Comparison of ENCODE assay signal across 8 cellular contexts in the genomic region with DNA sequence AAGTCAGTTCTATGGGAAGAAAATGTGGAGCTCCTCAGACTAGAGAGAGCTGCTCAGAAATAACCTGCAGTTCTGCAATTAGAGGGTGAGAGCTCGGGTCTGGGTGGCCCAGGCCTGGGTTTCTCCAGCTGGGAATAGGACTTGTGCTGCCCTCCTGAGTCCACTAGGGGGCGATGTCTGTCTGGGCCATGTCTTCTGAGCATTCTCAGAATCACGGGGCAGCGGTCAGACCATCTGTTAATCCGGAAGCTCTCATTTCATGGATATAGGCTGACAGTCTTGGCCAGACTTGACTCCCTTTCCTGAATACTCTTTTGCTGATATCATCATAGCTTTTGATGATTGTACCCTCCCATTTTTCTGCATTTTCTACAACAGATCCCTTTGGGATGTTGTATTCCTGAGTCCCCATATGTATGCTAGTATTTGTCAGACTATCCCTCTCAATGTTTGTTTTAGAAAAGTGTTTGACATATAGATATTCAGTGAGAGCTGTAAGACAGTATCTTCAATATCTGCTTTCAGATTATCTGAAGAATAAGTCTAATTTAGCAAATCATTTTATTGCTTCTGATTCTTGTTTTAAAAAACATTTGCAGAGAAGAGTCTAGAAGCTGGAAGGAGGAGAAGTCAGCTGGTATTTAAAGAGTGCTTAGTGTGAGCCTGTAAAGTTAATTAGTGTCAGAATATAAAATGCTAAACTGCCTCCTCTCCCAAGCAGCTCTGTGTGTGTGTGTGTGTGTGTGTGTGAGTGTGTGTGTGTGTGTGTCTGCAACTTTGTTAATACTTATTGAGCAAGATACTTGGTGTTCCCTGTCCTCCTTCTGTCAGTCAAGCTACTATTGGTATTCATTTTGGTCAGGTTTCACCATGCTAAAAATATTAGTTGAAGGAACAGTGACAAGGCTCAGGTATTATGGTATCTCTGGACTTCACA. TPM values are rescaled to one million over a fixed set of nuclear protein-coding genes. Genes with fewer than 3 reads are reported as not detected.
DNase-seq lines count a peak whose midpoint lies in the region; ATAC-seq and TF ChIP-seq lines count a peak whose summit lies in the region.

No MANE protein-coding gene starts in this region.

- DNase-seq in activated T-cell treated with anti-CD3 and anti-CD28 coated beads, Interleukin-2, amount 50 U/mL, for 48 hours, result peak; percentile 80 to 82
- DNase-seq in fibroblast of the conjunctiva (ENCODE audit: low read depth) (peak; percentile 75), substantia nigra (lab: John Stamatoyannopoulos, UW) (peak in 48 of 49 donors; percentile 1 to 83 (median 68))

- H3K27ac ChIP-seq in DOHH2 (ENCODE audit: low read depth, low read length), result no peak overlapping the region
- peak overlapping the region; percentile 67 for H3K27ac ChIP-seq in neutrophil
- H3K27ac ChIP-seq in substantia nigra (ENCODE audit: low read depth, low read length, poor library complexity, severe bottlenecking), result peak overlapping the region; percentile 3

- ATAC-seq in GM21723 (IDR thresholded peaks at IDR 0.05; ENCODE audit: unreplicated experiment), result peak; percentile 89

- H3K27me3 ChIP-seq in DOHH2 (ENCODE audit: control insufficient read depth, low read length) (no peaks in the 10 kb centered on the region), neutrophil (no peaks in the 10 kb centered on the region)

- H3F3A ChIP-seq in DOHH2 (ENCODE audit: control insufficient read depth, insufficient read depth), result no peaks in the 10 kb centered on the region

- TF ChIP-seq EP300 in Ishikawa (IDR thresholded peaks at IDR 0.05; ENCODE audit: borderline replicate concordance), result no peak

- H3K9me3 ChIP-seq in DOHH2 (ENCODE audit: control insufficient read depth, insufficient read depth, low read length) (no peaks in the 10 kb centered on the region), neutrophil (no peaks in the 10 kb centered on the region)

- no peaks in the 10 kb centered on the region for H4K20me1 ChIP-seq in DOHH2 (ENCODE audit: control insufficient read depth, insufficient read depth, low read depth, low read length)

- H3K4me1 ChIP-seq in DOHH2 (ENCODE audit: control insufficient read depth, low read length) (peaks cover 15% of the 10 kb centered on the region), neutrophil (ENCODE audit: control insufficient read depth in 1 of 2, insufficient read depth in 1 of 2, low read depth in 1 of 2, low read length in 1 of 2) (peaks cover 15 to 20% of the 10 kb centered on the region in 2 experiments)

- no peak overlapping the region for H3K4me2 ChIP-seq in DOHH2 (ENCODE audit: low read length)

- no peaks in the 10 kb centered on the region for H3K79me2 ChIP-seq in DOHH2 (ENCODE audit: control insufficient read depth, low read length)

- H3K4me3 ChIP-seq in DOHH2 (ENCODE audit: low read length), result no peak overlapping the region
- H3K4me3 ChIP-seq in neutrophil (ENCODE audit: low read depth in 1 of 2, low read length in 1 of 2), result no peak overlapping the region

- peaks cover 28% of the 10 kb centered on the region for H3K36me3 ChIP-seq in DOHH2 (ENCODE audit: control insufficient read depth, low read length)
- peaks cover 64% of the 10 kb centered on the region for H3K36me3 ChIP-seq in neutrophil

- TF ChIP-seq CTCF in DOHH2 (IDR thresholded peaks at IDR 0.05; ENCODE audit: low read depth, low read length, poor library complexity, severe bottlenecking) (peak; percentile 99), neutrophil (IDR thresholded peaks at IDR 0.05) (peak; percentile 89)

- no peaks in the 10 kb centered on the region for H3K9me2 ChIP-seq in DOHH2 (replicated peaks; ENCODE audit: control insufficient read depth, low read length)

- peak; percentile 50; the same call in 1 of the 2 replicates for TF ChIP-seq RAD21 in Ishikawa (IDR thresholded peaks at IDR 0.05; ENCODE audit: low read depth)

TF ChIP-seq in Ishikawa, 13 proteins besides CTCF, POLR2A, EP300 and RAD21 (continues in another document):
- TF ChIP-seq CREB1 (IDR thresholded peaks at IDR 0.05; ENCODE audit: low read depth), result no peak
- no peak for TF ChIP-seq TCF12 (IDR thresholded peaks at IDR 0.05; ENCODE audit: low read depth)
- TF ChIP-seq YY1 (IDR thresholded peaks at IDR 0.05; ENCODE audit: low read depth), result no peak
- no peak for TF ChIP-seq EGR1 (IDR thresholded peaks at IDR 0.05)
- TF ChIP-seq FOXM1 (IDR thresholded peaks at IDR 0.05; ENCODE audit: borderline replicate concordance, low read depth), result no peak
- TF ChIP-seq MAX (IDR thresholded peaks at IDR 0.05), result no peak
- no peak for TF ChIP-seq TEAD4 (IDR thresholded peaks at IDR 0.05)
- TF ChIP-seq ZBTB7A (IDR thresholded peaks at IDR 0.05; ENCODE audit: low read depth), result no peak
- TF ChIP-seq TAF1 (IDR thresholded peaks at IDR 0.05; ENCODE audit: low read depth), result no peak
- TF ChIP-seq USF1 (IDR thresholded peaks at IDR 0.05), result no peak
- no peak for TF ChIP-seq NFIC (IDR thresholded peaks at IDR 0.05)
- no peak for TF ChIP-seq CEBPB (IDR thresholded peaks at IDR 0.05)

TF ChIP-seq in PFSK-1, 5 proteins besides CTCF, POLR2A, EP300 and RAD21:
- no peak for TF ChIP-seq TAF1 (IDR thresholded peaks at IDR 0.05; ENCODE audit: borderline replicate concordance, insufficient read depth, low read length)
- peak; percentile 31 for TF ChIP-seq FOXP2 (optimal IDR thresholded peaks at IDR 0.05; ENCODE audit: borderline replicate concordance, extremely low read depth, extremely low read length, insufficient read depth)
- no peak for TF ChIP-seq POLR2AphosphoS5 (IDR thresholded peaks at IDR 0.05; ENCODE audit: low read depth, low read length)
- TF ChIP-seq SIN3A (IDR thresholded peaks at IDR 0.05; ENCODE audit: borderline replicate concordance, insufficient read depth, low read length), result peak; percentile 51; the same call in 1 of the 2 replicates
- TF ChIP-seq, protein P1, sequence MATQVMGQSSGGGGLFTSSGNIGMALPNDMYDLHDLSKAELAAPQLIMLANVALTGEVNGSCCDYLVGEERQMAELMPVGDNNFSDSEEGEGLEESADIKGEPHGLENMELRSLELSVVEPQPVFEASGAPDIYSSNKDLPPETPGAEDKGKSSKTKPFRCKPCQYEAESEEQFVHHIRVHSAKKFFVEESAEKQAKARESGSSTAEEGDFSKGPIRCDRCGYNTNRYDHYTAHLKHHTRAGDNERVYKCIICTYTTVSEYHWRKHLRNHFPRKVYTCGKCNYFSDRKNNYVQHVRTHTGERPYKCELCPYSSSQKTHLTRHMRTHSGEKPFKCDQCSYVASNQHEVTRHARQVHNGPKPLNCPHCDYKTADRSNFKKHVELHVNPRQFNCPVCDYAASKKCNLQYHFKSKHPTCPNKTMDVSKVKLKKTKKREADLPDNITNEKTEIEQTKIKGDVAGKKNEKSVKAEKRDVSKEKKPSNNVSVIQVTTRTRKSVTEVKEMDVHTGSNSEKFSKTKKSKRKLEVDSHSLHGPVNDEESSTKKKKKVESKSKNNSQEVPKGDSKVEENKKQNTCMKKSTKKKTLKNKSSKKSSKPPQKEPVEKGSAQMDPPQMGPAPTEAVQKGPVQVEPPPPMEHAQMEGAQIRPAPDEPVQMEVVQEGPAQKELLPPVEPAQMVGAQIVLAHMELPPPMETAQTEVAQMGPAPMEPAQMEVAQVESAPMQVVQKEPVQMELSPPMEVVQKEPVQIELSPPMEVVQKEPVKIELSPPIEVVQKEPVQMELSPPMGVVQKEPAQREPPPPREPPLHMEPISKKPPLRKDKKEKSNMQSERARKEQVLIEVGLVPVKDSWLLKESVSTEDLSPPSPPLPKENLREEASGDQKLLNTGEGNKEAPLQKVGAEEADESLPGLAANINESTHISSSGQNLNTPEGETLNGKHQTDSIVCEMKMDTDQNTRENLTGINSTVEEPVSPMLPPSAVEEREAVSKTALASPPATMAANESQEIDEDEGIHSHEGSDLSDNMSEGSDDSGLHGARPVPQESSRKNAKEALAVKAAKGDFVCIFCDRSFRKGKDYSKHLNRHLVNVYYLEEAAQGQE (IDR thresholded peaks at IDR 0.05; ENCODE audit: insufficient read depth in 1 of 2, low read depth in 2 of 2, low read length in 2 of 2), result no peak

RNA-seq across cellular contexts. Expression of gene STARD3NL, which starts 38.0 kb away (rescaled TPM):
- polyA plus RNA-seq in PFSK-1 (2012; ENCODE audit: insufficient read length, low read depth), result 13.6 TPM
